ENCODE assay signal across 8 cellular contexts in genomic region chr13:24605923-24606372, GRCh38.
DNase-seq lines count a peak whose midpoint lies in the region; ATAC-seq and TF ChIP-seq lines count a peak whose summit lies in the region.

No MANE protein-coding gene starts in this region.

- H3K4me3 Mint-ChIP-seq in neural progenitor cell, result no peak overlapping the region

- H4K20me1 ChIP-seq in neural progenitor cell (ENCODE audit: low read depth), result no peaks in the 10 kb centered on the region

- H3K4me1 Mint-ChIP-seq in neural progenitor cell, result no peaks in the 10 kb centered on the region

- TF ChIP-seq CTCF in neural progenitor cell (IDR thresholded peaks at IDR 0.05) (peak; percentile 46), stomach (IDR thresholded peaks at IDR 0.05) (peak in 3 of 7 experiments; percentile 10 to 32 (median 14))

- DNase-seq in NCI-H345 (lab: John Stamatoyannopoulos, UW) (peak; percentile 1), NCI-H345 treated with DMSO at 0.1 percent for 48 hours (lab: John Stamatoyannopoulos, UW; ENCODE audit: unreplicated experiment) (no peak), HT1080 (ENCODE audit: low read depth) (peak; percentile 50), adipocyte (ENCODE audit: low read depth) (peak; percentile 54), neural progenitor cell (ENCODE audit: low spot score) (peak; percentile 36), stomach (no peak), NCI-H226 (no peak)

- ATAC-seq in HG02759 (IDR thresholded peaks at IDR 0.05; ENCODE audit: unreplicated experiment), result no peak

- H3K9me3 ChIP-seq in adipocyte (ENCODE audit: control insufficient read depth, low read length), result peaks cover 6% of the 10 kb centered on the region
- no peaks in the 10 kb centered on the region for H3K9me3 ChIP-seq in neural progenitor cell (ENCODE audit: low read depth)
- H3K9me3 ChIP-seq in stomach, result peaks cover 0 to 19% (median 0%) of the 10 kb centered on the region in 4 donors

- no peak for TF ChIP-seq EP300 in stomach (IDR thresholded peaks at IDR 0.05)

- peak overlapping the region; percentile 97 for H2AFZ ChIP-seq in neural progenitor cell (replicated peaks)

- intact Hi-C loops in stomach (cut with DNase I; ENCODE audit: low total_unique reads), result no loop called here

- peaks cover 3% of the 10 kb centered on the region for H3K27me3 Mint-ChIP-seq in neural progenitor cell (ENCODE audit: insufficient read depth, low read depth)

- H3K4me2 ChIP-seq in neural progenitor cell, result no peak overlapping the region

- H3K9ac ChIP-seq in adipocyte (ENCODE audit: low read length), result no peak overlapping the region
- no peak overlapping the region for H3K9ac ChIP-seq in neural progenitor cell

- no peak overlapping the region for H3K27ac Mint-ChIP-seq in neural progenitor cell

- TF ChIP-seq POLR2A in stomach (IDR thresholded peaks at IDR 0.05), result no peak

- H3K4me1 ChIP-seq in adipocyte (ENCODE audit: control insufficient read depth, insufficient read depth, low read length), result no peaks in the 10 kb centered on the region
- H3K4me1 ChIP-seq in neural progenitor cell, result no peaks in the 10 kb centered on the region
- H3K4me1 ChIP-seq in stomach, result no peaks in the 10 kb centered on the region

- no peaks in the 10 kb centered on the region for H3K36me3 Mint-ChIP-seq in neural progenitor cell

- H3K36me3 ChIP-seq in adipocyte (ENCODE audit: control insufficient read depth, insufficient read depth, low read length, severe bottlenecking), result no peaks in the 10 kb centered on the region
- no peaks in the 10 kb centered on the region for H3K36me3 ChIP-seq in neural progenitor cell
- H3K36me3 ChIP-seq in stomach, result no peaks in the 10 kb centered on the region

- H3K79me2 ChIP-seq in neural progenitor cell (ENCODE audit: low read depth), result no peaks in the 10 kb centered on the region

- H3K27me3 ChIP-seq in adipocyte (replicated peaks; ENCODE audit: control insufficient read depth, insufficient read depth, low read length) (peaks cover 2% of the 10 kb centered on the region), neural progenitor cell (no peaks in the 10 kb centered on the region), stomach (no peaks in the 10 kb centered on the region)

- H3F3A ChIP-seq in neural progenitor cell (ENCODE audit: low read depth), result no peaks in the 10 kb centered on the region

- WGBS in stomach, 5 donors, result 35 to 91% (median 74%) methylated on average over 4 to 6 of the region's 6 CpGs

- H3K27ac ChIP-seq in neural progenitor cell (no peak overlapping the region), stomach (no peak overlapping the region)

- peaks cover 12% of the 10 kb centered on the region for H3K9me3 Mint-ChIP-seq in neural progenitor cell

- H3K4me3 ChIP-seq in adipocyte (ENCODE audit: low read length) (no peak overlapping the region), neural progenitor cell (no peak overlapping the region), stomach (no peak overlapping the region)

Comparison
In these comparisons a context has a peak if more than half of its experiments do, and no peak if none do; other contexts are left out.
1. DNase-seq: peak in NCI-H345 (single experiment), HT1080 (single experiment), adipocyte (single experiment) and neural progenitor cell (single experiment); none in NCI-H345 treated with DMSO at 0.1 percent for 48 hours (single experiment), stomach (single experiment) and NCI-H226 (single experiment).